ENCODE assay signal across 8 cellular contexts in genomic region chr2:191150451-191151314, GRCh38. TPM values are rescaled to one million over a fixed set of nuclear protein-coding genes. Genes with fewer than 3 reads are reported as not detected.
DNase-seq lines count a peak whose midpoint lies in the region; ATAC-seq and TF ChIP-seq lines count a peak whose summit lies in the region.

Gene STAT4 (minus strand): TSS chr2:191150994. CDS start chr2:191148203, 2,791 bp downstream.

- ATAC-seq in GM18909 (IDR thresholded peaks at IDR 0.05; ENCODE audit: poor library complexity, unreplicated experiment) (peak; percentile 89), HG03196 (IDR thresholded peaks at IDR 0.05; ENCODE audit: unreplicated experiment) (peak; percentile 80)

- intact Hi-C loops in spleen (cut with DNase I; ENCODE audit: low total_unique reads), result loop anchor here (5.0 kb wide), 1 partner anchor 98 kb away; no protein-coding TSS in a partner anchor

- TF ChIP-seq POLR2A in spleen (IDR thresholded peaks at IDR 0.05), result peak in 2 of 3 donors; percentile 73 to 77

- peaks cover 8% of the 10 kb centered on the region for H3K4me1 ChIP-seq in adipocyte (ENCODE audit: control insufficient read depth, insufficient read depth, low read length)
- no peaks in the 10 kb centered on the region for H3K4me1 ChIP-seq in iPS-15b (ENCODE audit: control insufficient read depth, insufficient read depth, low read length)
- peaks cover 6 to 85% (median 28%) of the 10 kb centered on the region in 6 donors for H3K4me1 ChIP-seq in spleen

- peak within 1 kb of the TSS; percentile 83 for H3K4me3 ChIP-seq in adipocyte (ENCODE audit: low read length)
- peak within 1 kb of the TSS; percentile 84 for H3K4me3 ChIP-seq in iPS-15b (ENCODE audit: low read depth, low read length)
- H3K4me3 ChIP-seq in spleen, result peak within 1 kb of the TSS; percentile 51 to 79 (median 54)

- H3K36me3 ChIP-seq in adipocyte (ENCODE audit: control insufficient read depth, insufficient read depth, low read length, severe bottlenecking), result no peaks in the 10 kb centered on the region
- H3K36me3 ChIP-seq in iPS-15b (ENCODE audit: control insufficient read depth, insufficient read depth, low read length), result no peaks in the 10 kb centered on the region
- H3K36me3 ChIP-seq in spleen, result peaks cover 0 to 20% (median 0%) of the 10 kb centered on the region in 6 donors

- no peak for TF ChIP-seq CTCF in spleen (IDR thresholded peaks at IDR 0.05 in 8 of 11, conservative IDR thresholded peaks at IDR 0.05 in 3 of 11)

- whole genome bisulfite sequencing in spleen, 5 donors, result 2 to 4% (median 2%) methylated on average over 28 to 39 of the region's 39 CpGs

- no peaks in the 10 kb centered on the region for H3K27me3 ChIP-seq in adipocyte (replicated peaks; ENCODE audit: control insufficient read depth, insufficient read depth, low read length)
- peaks cover 21% of the 10 kb centered on the region for H3K27me3 ChIP-seq in iPS-15b (ENCODE audit: control insufficient read depth, insufficient read depth, low read length)
- no peaks in the 10 kb centered on the region for H3K27me3 ChIP-seq in spleen (replicated peaks in 1 of 7)

- peak within 1 kb of the TSS; percentile 72 to 93 (median 86) for H3K27ac ChIP-seq in spleen

- no peaks in the 10 kb centered on the region for H3K9me3 ChIP-seq in adipocyte (ENCODE audit: control insufficient read depth, low read length)
- H3K9me3 ChIP-seq in iPS-15b (ENCODE audit: control insufficient read depth, insufficient read depth, low read length), result no peaks in the 10 kb centered on the region
- no peaks in the 10 kb centered on the region for H3K9me3 ChIP-seq in spleen

- H3K9ac ChIP-seq in adipocyte (ENCODE audit: low read length), result peak within 1 kb of the TSS; percentile 44
- H3K9ac ChIP-seq in iPS-15b (ENCODE audit: low read depth, low read length), result no peak within 1 kb of the TSS

- in situ Hi-C loops in ACHN (cut with HindIII; ENCODE audit: low pct_ligation_motif_present, low pct_unique_long_range_greater_than_20kb, low sequenced_read_pairs), result loop anchor here (25.0 kb wide), 1 partner anchor 362 kb away; no protein-coding TSS in a partner anchor

- DNase-seq in ACHN (peak; percentile 75), T-helper 1 cell (peak; percentile 65 to 87 (median 79)), adipocyte (ENCODE audit: low read depth) (peak; percentile 33), spleen (peak; percentile 89), KG1 (lab: John Stamatoyannopoulos, UW) (no peak)

RNA-seq across cellular contexts. Expression of gene STAT4, which starts in this region (rescaled TPM):
- total RNA-seq in spleen, result 10 to 100 TPM; 22.0 to 36.7 (median 27.2) TPM
- polyA plus RNA-seq in spleen, result 1 to 10 TPM; 4.0 to 4.6 (median 4.1) TPM
